In the genomic region with DNA sequence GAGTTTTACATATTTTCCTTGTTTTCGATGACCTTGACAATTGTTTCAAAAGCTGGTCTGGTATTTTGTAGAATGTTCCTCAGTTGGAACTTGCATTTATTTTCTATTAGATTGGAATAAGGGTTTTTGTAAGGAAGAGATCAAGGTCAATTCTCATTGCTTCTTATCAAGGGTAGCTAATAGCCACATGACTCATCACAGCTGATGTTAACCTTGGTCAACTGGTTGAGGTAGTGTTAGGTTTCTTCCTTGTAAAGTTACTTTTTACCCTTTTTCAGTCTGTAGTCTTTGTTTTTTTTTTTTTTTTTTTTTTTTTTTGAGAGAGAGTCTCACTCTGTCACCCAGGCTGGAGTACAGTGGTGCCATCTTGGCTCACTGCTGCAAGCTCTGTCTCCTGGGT, we compare ENCODE assay signal across 18 cellular contexts.
DNase-seq lines count a peak whose midpoint lies in the region; ATAC-seq, FAIRE-seq and TF ChIP-seq lines count a peak whose summit lies in the region.
"Had no signal": no experiment of that assay in that cellular context is flagged by ENCODE, and none has a peak within 500 bp of the region (broad histone marks: within the 10 kb centered on the region; RNA-seq: fewer than 3 reads in every experiment).

No MANE protein-coding gene starts in this region.

- POLR2A ChIA-PET in HepG2 (lab: Yijun Ruan, JAX) = no interaction called here

- H3K9me3 ChIP-seq in HepG2 (ENCODE audit: low read length) (no peaks in the 10 kb centered on the region), right lobe of liver (no peaks in the 10 kb centered on the region)
- H3K9me3 ChIP-seq: BLaER1, Caco-2 had no signal

- ATAC-seq in HepG2 (no peak), right lobe of liver (no peak), left ventricle myocardium superior (no peak), HG02763 (IDR thresholded peaks at IDR 0.05; ENCODE audit: unreplicated experiment) (no peak)
- ATAC-seq: GM12878 had no signal

- no peaks in the 10 kb centered on the region for H3K79me2 ChIP-seq in HepG2 (ENCODE audit: insufficient read depth, low read length)

- no peak overlapping the region for H3K27ac ChIP-seq in HepG2 (ENCODE audit: extremely low read length, insufficient read depth, low read length)
- H3K27ac ChIP-seq in right lobe of liver = no peak overlapping the region
- H3K27ac ChIP-seq: 22Rv1, BLaER1 had no signal

- TF ChIP-seq EP300 in HepG2 (IDR thresholded peaks at IDR 0.05; ENCODE audit: low read depth in 2 of 2, low read length in 2 of 2) (no peak), HepG2 (CRISPR knock-in tag; IDR thresholded peaks at IDR 0.05; ENCODE audit: borderline replicate concordance) (no peak)

- no peak overlapping the region for H3K4me3 ChIP-seq in HepG2 (replicated peaks in 1 of 3; ENCODE audit: insufficient read depth in 1 of 3, low read depth in 2 of 3, low read length in 3 of 3)
- H3K4me3 ChIP-seq in right lobe of liver = no peak overlapping the region
- H3K4me3 ChIP-seq: BLaER1, GM12878, HAP-1 had no signal

- TF ChIP-seq RAD21 in HepG2 (CRISPR knock-in tag; IDR thresholded peaks at IDR 0.05) = no peak

- H4K20me1 ChIP-seq in HepG2 (ENCODE audit: insufficient read depth, low read length) = no peaks in the 10 kb centered on the region
- H4K20me1 ChIP-seq: BLaER1 had no signal

- FAIRE-seq in HepG2 (lab: Jason Lieb, UNC) = no peak
- FAIRE-seq: GM12878, GM18507, H1 had no signal

- TF ChIP-seq POLR2A in HepG2 (IDR thresholded peaks at IDR 0.05; ENCODE audit: insufficient read depth in 1 of 2, low read depth in 2 of 2, low read length in 2 of 2) (no peak), right lobe of liver (IDR thresholded peaks at IDR 0.05) (no peak)

- BruUV-seq in HepG2 (replicated peaks; lab: Mats Ljungman, UMichigan) = no TSS peak

- H3K9ac ChIP-seq in HepG2 (ENCODE audit: insufficient read depth, low read depth, low read length) = no peak overlapping the region
- H3K9ac ChIP-seq: BLaER1 had no signal

- in situ Hi-C loops in HepG2 (cut with HindIII; ENCODE audit: extremely low pct_ligation_motif_present, low pct_unique_long_range_greater_than_20kb) = no loop called here

- TF ChIP-seq CTCF in HepG2 (CRISPR knock-in tag; IDR thresholded peaks at IDR 0.05) (no peak), right lobe of liver (IDR thresholded peaks at IDR 0.05) (no peak)

- H3K36me3 ChIP-seq in HepG2 (replicated peaks in 1 of 2; ENCODE audit: control insufficient read depth in 1 of 2, insufficient read depth in 2 of 2, low read length in 2 of 2) (no peaks in the 10 kb centered on the region), right lobe of liver (no peaks in the 10 kb centered on the region)
- H3K36me3 ChIP-seq: BLaER1, HAP-1 had no signal

- WGBS in HepG2 (ENCODE audit: low lambda C conversion rate) = 0% methylated on average over 1 of the region's 1 CpG
- WGBS in right lobe of liver (ENCODE audit: insufficient coverage, low coverage, low lambda C conversion rate, missing lambda C conversion rate) = 0% methylated on average over 1 of the region's 1 CpG

- CTCF ChIA-PET in HepG2 (lab: Yijun Ruan, JAX; ENCODE audit: low intra/inter-chr PET ratio, low total read pairs) = no interaction called here

- H2AFZ ChIP-seq in HepG2 (ENCODE audit: low read length) = no peak overlapping the region

- H3K4me1 ChIP-seq in HepG2 (ENCODE audit: insufficient read depth, low read length) (no peaks in the 10 kb centered on the region), right lobe of liver (no peaks in the 10 kb centered on the region)
- H3K4me1 ChIP-seq: Caco-2, HAP-1 had no signal

- DNase-seq in HepG2 (ENCODE audit: low spot score) (no peak), right lobe of liver (no peak), amniotic epithelial cell (ENCODE audit: low read depth) (peak; percentile 65), iris pigment epithelial cell (ENCODE audit: low read depth) (peak; percentile 19), left ventricle myocardium superior (no peak), amygdala (lab: John Stamatoyannopoulos, UW) (no peak), NCI-H146 (lab: John Stamatoyannopoulos, UW) (no peak)
- DNase-seq: AML-193; Caco-2; CD8-positive, alpha-beta memory T cell; DMS79 had no signal

- H3K27me3 ChIP-seq in HepG2 (ENCODE audit: control insufficient read depth in 1 of 2, insufficient read depth in 2 of 2, low read length in 2 of 2) (no peaks in the 10 kb centered on the region), right lobe of liver (no peaks in the 10 kb centered on the region)
- H3K27me3 ChIP-seq: BLaER1 had no signal

- H3K4me2 ChIP-seq in HepG2 (ENCODE audit: low read depth, low read length) = no peak overlapping the region
- H3K4me2 ChIP-seq: BLaER1 had no signal

- intact Hi-C loops in HepG2 (cut with micrococcal nuclease; ENCODE audit: unreplicated experiment) = no loop called here
- intact Hi-C loops in right lobe of liver (cut with DNase I) = no loop called here
- intact Hi-C loops in left ventricle myocardium superior (cut with micrococcal nuclease) = no loop called here

TF ChIP-seq in HepG2, 621 proteins besides CTCF, POLR2A, EP300 and RAD21:
- TF ChIP-seq, protein P1, sequence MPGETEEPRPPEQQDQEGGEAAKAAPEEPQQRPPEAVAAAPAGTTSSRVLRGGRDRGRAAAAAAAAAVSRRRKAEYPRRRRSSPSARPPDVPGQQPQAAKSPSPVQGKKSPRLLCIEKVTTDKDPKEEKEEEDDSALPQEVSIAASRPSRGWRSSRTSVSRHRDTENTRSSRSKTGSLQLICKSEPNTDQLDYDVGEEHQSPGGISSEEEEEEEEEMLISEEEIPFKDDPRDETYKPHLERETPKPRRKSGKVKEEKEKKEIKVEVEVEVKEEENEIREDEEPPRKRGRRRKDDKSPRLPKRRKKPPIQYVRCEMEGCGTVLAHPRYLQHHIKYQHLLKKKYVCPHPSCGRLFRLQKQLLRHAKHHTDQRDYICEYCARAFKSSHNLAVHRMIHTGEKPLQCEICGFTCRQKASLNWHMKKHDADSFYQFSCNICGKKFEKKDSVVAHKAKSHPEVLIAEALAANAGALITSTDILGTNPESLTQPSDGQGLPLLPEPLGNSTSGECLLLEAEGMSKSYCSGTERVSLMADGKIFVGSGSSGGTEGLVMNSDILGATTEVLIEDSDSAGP (CRISPR knock-in tag; IDR thresholded peaks at IDR 0.05; ENCODE audit: borderline replicate concordance) = no peak
- TF ChIP-seq HOXA7 (CRISPR knock-in tag; IDR thresholded peaks at IDR 0.05) (no peak), ZBTB1 (CRISPR knock-in tag; IDR thresholded peaks at IDR 0.05; ENCODE audit: borderline replicate concordance) (no peak), MAFK (conservative IDR thresholded peaks at IDR 0.05 in 1 of 2, IDR thresholded peaks at IDR 0.05 in 1 of 2; ENCODE audit: low read length in 2 of 2) (peak; percentile 25 to 34; a peak in 1 of 4 replicates), ZNF530 (CRISPR knock-in tag; IDR thresholded peaks at IDR 0.05; ENCODE audit: low read depth) (no peak), ZNF205 (CRISPR knock-in tag; IDR thresholded peaks at IDR 0.05) (no peak)
- TF ChIP-seq, protein P2, sequence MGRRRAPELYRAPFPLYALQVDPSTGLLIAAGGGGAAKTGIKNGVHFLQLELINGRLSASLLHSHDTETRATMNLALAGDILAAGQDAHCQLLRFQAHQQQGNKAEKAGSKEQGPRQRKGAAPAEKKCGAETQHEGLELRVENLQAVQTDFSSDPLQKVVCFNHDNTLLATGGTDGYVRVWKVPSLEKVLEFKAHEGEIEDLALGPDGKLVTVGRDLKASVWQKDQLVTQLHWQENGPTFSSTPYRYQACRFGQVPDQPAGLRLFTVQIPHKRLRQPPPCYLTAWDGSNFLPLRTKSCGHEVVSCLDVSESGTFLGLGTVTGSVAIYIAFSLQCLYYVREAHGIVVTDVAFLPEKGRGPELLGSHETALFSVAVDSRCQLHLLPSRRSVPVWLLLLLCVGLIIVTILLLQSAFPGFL (CRISPR knock-in tag; IDR thresholded peaks at IDR 0.05) = no peak
- TF ChIP-seq, protein P3, sequence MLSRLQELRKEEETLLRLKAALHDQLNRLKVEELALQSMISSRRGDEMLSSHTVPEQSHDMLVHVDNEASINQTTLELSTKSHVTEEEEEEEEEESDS (CRISPR knock-in tag; IDR thresholded peaks at IDR 0.05; ENCODE audit: borderline replicate concordance) = no peak

Comparison
In these comparisons a context has a peak if more than half of its experiments do, and no peak if none do; other contexts are left out.
1. DNase-seq: peak in amniotic epithelial cell (single experiment) and iris pigment epithelial cell (single experiment); none in HepG2 (single experiment), right lobe of liver (0 of 3), left ventricle myocardium superior (single experiment), amygdala (0 of 56) and NCI-H146 (single experiment).